11 cellular contexts compared by ENCODE assay signal in genomic region chr1:205172729-205173366, GRCh38. TPM values are rescaled to one million over a fixed set of nuclear protein-coding genes. Genes with fewer than 3 reads are reported as not detected.
DNase-seq lines count a peak whose midpoint lies in the region; ATAC-seq and TF ChIP-seq lines count a peak whose summit lies in the region.
"Had no signal": no experiment of that assay in that cellular context is flagged by ENCODE, and none has a peak within 500 bp of the region (broad histone marks: within the 10 kb centered on the region; RNA-seq: fewer than 3 reads in every experiment).

No MANE protein-coding gene starts in this region.

- no peak overlapping the region for H3K4me3 Mint-ChIP-seq in activated CD4-positive, alpha-beta memory T cell treated with anti-CD3 and anti-CD28 coated beads, Interleukin-2, amount 10 ng/mL, durations not matched to agents 7 days and 5 days
- no peak overlapping the region for H3K4me3 Mint-ChIP-seq in neural progenitor cell

- H3F3A ChIP-seq in neural progenitor cell (ENCODE audit: low read depth): no peaks in the 10 kb centered on the region

- CTCF ChIA-PET in activated CD4-positive, alpha-beta memory T cell treated with anti-CD3 and anti-CD28 coated beads, Interleukin-2, amount 10 ng/mL, durations not matched to agents 7 days and 5 days (lab: Charles Lee): interaction anchor here (0.6 to 0.7 kb wide), 3 partner anchors 33 to 357 kb away, joined by 3 to 4 read pairs (median 3); no protein-coding TSS in a partner anchor

- H3K9me3 Mint-ChIP-seq in activated CD4-positive, alpha-beta memory T cell treated with anti-CD3 and anti-CD28 coated beads, Interleukin-2, amount 10 ng/mL, durations not matched to agents 7 days and 5 days: no peaks in the 10 kb centered on the region
- no peaks in the 10 kb centered on the region for H3K9me3 Mint-ChIP-seq in neural progenitor cell

- peaks cover 18% of the 10 kb centered on the region for H3K4me1 ChIP-seq in foreskin keratinocyte
- H3K4me1 ChIP-seq in neural progenitor cell: no peaks in the 10 kb centered on the region
- H3K4me1 ChIP-seq in left ventricle myocardium inferior: peaks cover 15% of the 10 kb centered on the region
- peaks cover 11% of the 10 kb centered on the region for H3K4me1 ChIP-seq in upper lobe of right lung
- H3K4me1 ChIP-seq: prostate gland had no signal

- H3K4me3 ChIP-seq in neural progenitor cell (no peak overlapping the region), left ventricle myocardium inferior (no peak overlapping the region), upper lobe of right lung (no peak overlapping the region)
- H3K4me3 ChIP-seq: prostate gland had no signal

- peak; percentile 95 for DNase-seq in A172 (ENCODE audit: low spot score)
- DNase-seq in H4 (ENCODE audit: low spot score): peak; percentile 87
- no peak for DNase-seq in activated CD4-positive, alpha-beta memory T cell treated with anti-CD3 and anti-CD28 coated beads, Interleukin-2, amount 10 ng/mL, durations not matched to agents 7 days and 5 days
- DNase-seq in foreskin keratinocyte: peak; percentile 83 to 91
- no peak for DNase-seq in neural progenitor cell (ENCODE audit: low spot score)
- DNase-seq in left ventricle myocardium inferior: no peak
- DNase-seq in NOMO-1 treated with DMSO at 0.1 percent for 48 hours (lab: John Stamatoyannopoulos, UW; ENCODE audit: unreplicated experiment): no peak
- no peak for DNase-seq in upper lobe of right lung
- DNase-seq: DMS53, NCI-H2029 had no signal

- TF ChIP-seq CTCF in foreskin keratinocyte (conservative IDR thresholded peaks at IDR 0.05) (no peak), neural progenitor cell (IDR thresholded peaks at IDR 0.05) (no peak), left ventricle myocardium inferior (IDR thresholded peaks at IDR 0.05; ENCODE audit: borderline replicate concordance) (no peak), upper lobe of right lung (IDR thresholded peaks at IDR 0.05) (no peak)

- H3K79me2 ChIP-seq in neural progenitor cell (ENCODE audit: low read depth): no peaks in the 10 kb centered on the region

- POLR2A ChIA-PET in activated CD4-positive, alpha-beta memory T cell treated with anti-CD3 and anti-CD28 coated beads, Interleukin-2, amount 10 ng/mL, durations not matched to agents 7 days and 5 days (lab: Charles Lee): no interaction called here

- H3K27ac Mint-ChIP-seq in activated CD4-positive, alpha-beta memory T cell treated with anti-CD3 and anti-CD28 coated beads, Interleukin-2, amount 10 ng/mL, durations not matched to agents 7 days and 5 days: peak overlapping the region; percentile 40
- no peak overlapping the region for H3K27ac Mint-ChIP-seq in neural progenitor cell

- peaks cover 26% of the 10 kb centered on the region for H3K36me3 Mint-ChIP-seq in activated CD4-positive, alpha-beta memory T cell treated with anti-CD3 and anti-CD28 coated beads, Interleukin-2, amount 10 ng/mL, durations not matched to agents 7 days and 5 days (ENCODE audit: low read depth)
- H3K36me3 Mint-ChIP-seq in neural progenitor cell: peaks cover 11% of the 10 kb centered on the region

- H3K27ac ChIP-seq in foreskin keratinocyte (no peak overlapping the region), neural progenitor cell (no peak overlapping the region), left ventricle myocardium inferior (replicated peaks) (no peak overlapping the region), upper lobe of right lung (no peak overlapping the region)
- H3K27ac ChIP-seq: prostate gland had no signal

- peaks cover 7% of the 10 kb centered on the region for H4K20me1 ChIP-seq in neural progenitor cell (ENCODE audit: low read depth)

- H3K4me1 Mint-ChIP-seq in activated CD4-positive, alpha-beta memory T cell treated with anti-CD3 and anti-CD28 coated beads, Interleukin-2, amount 10 ng/mL, durations not matched to agents 7 days and 5 days: peaks cover 32% of the 10 kb centered on the region
- H3K4me1 Mint-ChIP-seq in neural progenitor cell: no peaks in the 10 kb centered on the region

- ATAC-seq in foreskin keratinocyte (peak; percentile 68), upper lobe of right lung (no peak)

- no peaks in the 10 kb centered on the region for H3K36me3 ChIP-seq in neural progenitor cell
- H3K36me3 ChIP-seq in left ventricle myocardium inferior: peaks cover 30% of the 10 kb centered on the region
- H3K36me3 ChIP-seq in upper lobe of right lung: peaks cover 8% of the 10 kb centered on the region
- H3K36me3 ChIP-seq: prostate gland had no signal

- H3K9ac ChIP-seq in neural progenitor cell: no peak overlapping the region

- H3K9me3 ChIP-seq in neural progenitor cell (ENCODE audit: low read depth) (no peaks in the 10 kb centered on the region), left ventricle myocardium inferior (replicated peaks) (no peaks in the 10 kb centered on the region), upper lobe of right lung (no peaks in the 10 kb centered on the region)
- H3K9me3 ChIP-seq: prostate gland had no signal

- H3K27me3 Mint-ChIP-seq in activated CD4-positive, alpha-beta memory T cell treated with anti-CD3 and anti-CD28 coated beads, Interleukin-2, amount 10 ng/mL, durations not matched to agents 7 days and 5 days: no peaks in the 10 kb centered on the region
- no peaks in the 10 kb centered on the region for H3K27me3 Mint-ChIP-seq in neural progenitor cell (ENCODE audit: insufficient read depth, low read depth)

- no peak overlapping the region for H2AFZ ChIP-seq in neural progenitor cell (replicated peaks)

- intact Hi-C loops in left ventricle myocardium inferior (cut with micrococcal nuclease) (no loop called here), upper lobe of right lung (cut with DNase I) (no loop called here)

- H3K4me2 ChIP-seq in neural progenitor cell: no peak overlapping the region

- no peaks in the 10 kb centered on the region for H3K27me3 ChIP-seq in foreskin keratinocyte
- no peaks in the 10 kb centered on the region for H3K27me3 ChIP-seq in neural progenitor cell
- no peaks in the 10 kb centered on the region for H3K27me3 ChIP-seq in left ventricle myocardium inferior (ENCODE audit: low read depth)
- H3K27me3 ChIP-seq in upper lobe of right lung: no peaks in the 10 kb centered on the region

RNA-seq across cellular contexts. Expression of gene DSTYK, which starts 38.7 kb away (rescaled TPM):
- total RNA-seq in A172 (2014; rRNA removed; shearing (Covaris generic)): 12.3 and 13.9 TPM in 2 replicates
- 5.1 and 5.8 TPM in 2 replicates for total RNA-seq in H4 (2014; rRNA removed; shearing (Covaris generic))
- total RNA-seq in activated CD4-positive, alpha-beta memory T cell treated with anti-CD3 and anti-CD28 coated beads, Interleukin-2, amount 10 ng/mL, durations not matched to agents 7 days and 5 days: 1 to 10 TPM; 8.8 to 9.2 TPM
- total RNA-seq in foreskin keratinocyte: 8.2 and 8.8 TPM in 2 replicates
- 2.4 and 2.9 TPM in 2 replicates for polyA plus RNA-seq in foreskin keratinocyte
- total RNA-seq in neural progenitor cell (ENCODE audit: low replicate concordance): 12.1 and 13.0 TPM in 2 replicates
- 6.3 TPM for total RNA-seq in left ventricle myocardium inferior
- 12.7 TPM for total RNA-seq in upper lobe of right lung

RNA-seq across cellular contexts. Expression of gene RBBP5, which starts 51.1 kb away (rescaled TPM):
- total RNA-seq in A172 (2014; rRNA removed; shearing (Covaris generic)): 30.7 and 37.9 TPM in 2 replicates
- total RNA-seq in H4 (2014; rRNA removed; shearing (Covaris generic)): 18.6 and 18.7 TPM in 2 replicates
- 10 to 100 TPM; 19.5 to 20.3 TPM for total RNA-seq in activated CD4-positive, alpha-beta memory T cell treated with anti-CD3 and anti-CD28 coated beads, Interleukin-2, amount 10 ng/mL, durations not matched to agents 7 days and 5 days
- total RNA-seq in foreskin keratinocyte: 13.7 and 15.2 TPM in 2 replicates
- 3.6 and 4.2 TPM in 2 replicates for polyA plus RNA-seq in foreskin keratinocyte
- 21.9 and 30.1 TPM in 2 replicates for total RNA-seq in neural progenitor cell (ENCODE audit: low replicate concordance)
- total RNA-seq in left ventricle myocardium inferior: 10.3 TPM
- total RNA-seq in upper lobe of right lung: 16.6 TPM

RNA-seq across cellular contexts. Expression of gene TMCC2, which starts 54.9 kb away (rescaled TPM):
- total RNA-seq in A172 (2014; rRNA removed; shearing (Covaris generic)): 8.1 and 11.9 TPM in 2 replicates
- total RNA-seq in H4 (2014; rRNA removed; shearing (Covaris generic)): 0.74 and 2.1 TPM in 2 replicates
- 1 to 10 TPM; 1.8 TPM for total RNA-seq in activated CD4-positive, alpha-beta memory T cell treated with anti-CD3 and anti-CD28 coated beads, Interleukin-2, amount 10 ng/mL, durations not matched to agents 7 days and 5 days
- total RNA-seq in foreskin keratinocyte: 1.7 and 1.8 TPM in 2 replicates
- 1.4 and 1.5 TPM in 2 replicates for polyA plus RNA-seq in foreskin keratinocyte
- 7.1 and 12.1 TPM in 2 replicates for total RNA-seq in neural progenitor cell (ENCODE audit: low replicate concordance)
- 2.5 TPM for total RNA-seq in left ventricle myocardium inferior
- 4.8 TPM for total RNA-seq in upper lobe of right lung

Comparison
In these comparisons a context has a peak if more than half of its experiments do, and no peak if none do; other contexts are left out.
1. DNase-seq: peak in A172 (single experiment), H4 (single experiment) and foreskin keratinocyte (2 of 2); none in activated CD4-positive, alpha-beta memory T cell treated with anti-CD3 and anti-CD28 coated beads, Interleukin-2, amount 10 ng/mL, durations not matched to agents 7 days and 5 days (single experiment), neural progenitor cell (single experiment), left ventricle myocardium inferior (single experiment), NOMO-1 treated with DMSO at 0.1 percent for 48 hours (single experiment) and upper lobe of right lung (single experiment).